Comparison of ENCODE assay signal across 8 cellular contexts in the genomic region with DNA sequence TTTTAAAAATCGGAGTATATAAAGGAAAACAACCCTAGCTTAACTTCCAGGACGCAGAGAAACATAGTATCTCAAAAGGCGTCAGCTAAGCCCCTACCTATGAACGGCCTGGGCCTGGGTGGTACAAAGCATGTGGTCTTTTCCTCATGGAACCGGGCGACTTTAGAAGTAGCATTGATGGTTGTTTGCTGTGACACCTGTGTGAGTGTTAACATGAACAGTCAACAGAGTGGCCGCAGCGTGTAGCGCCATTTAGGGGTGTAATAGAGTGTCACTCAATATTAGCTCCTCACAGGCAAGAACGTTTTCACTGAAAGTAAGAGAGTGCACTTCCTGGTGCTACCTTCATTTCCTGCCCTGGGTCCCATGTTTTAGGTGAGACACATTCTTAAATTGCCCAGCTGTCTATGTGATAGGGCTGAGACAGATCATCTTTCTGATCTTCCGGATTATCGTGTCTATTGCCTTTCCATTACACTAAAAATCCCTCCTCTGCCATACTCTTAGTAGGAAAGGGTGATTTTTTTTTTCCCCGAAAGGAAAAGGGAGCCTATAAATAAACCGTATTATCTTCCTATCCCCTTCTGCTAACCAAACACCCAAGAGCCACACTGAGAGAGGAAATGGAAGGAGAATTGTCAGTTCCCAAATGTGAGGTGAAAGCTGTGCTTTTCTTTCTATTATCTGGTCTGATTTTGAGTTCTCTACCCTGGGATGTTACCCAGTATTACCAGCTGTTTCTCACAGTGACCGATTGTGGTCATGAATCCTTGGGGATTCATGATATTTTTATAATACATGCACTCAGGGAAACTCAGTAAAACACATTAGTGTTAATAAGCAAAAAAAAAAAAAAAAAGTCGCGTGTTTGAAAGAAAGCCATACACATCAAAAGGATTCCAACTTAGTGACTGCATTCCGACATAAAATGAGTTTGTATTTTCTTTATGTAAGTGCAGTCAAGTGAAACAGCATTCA. TPM values are rescaled to one million over a fixed set of nuclear protein-coding genes. Genes with fewer than 3 reads are reported as not detected.
A peak's percentile ranks its signal among the peaks of the same experiment; 100 is the strongest.
DNase-seq lines count a peak whose midpoint lies in the region; ATAC-seq and TF ChIP-seq lines count a peak whose summit lies in the region.

No MANE protein-coding gene starts in this region.

- H3K4me1 Mint-ChIP-seq in activated CD8-positive, alpha-beta T cell treated with anti-CD3 and anti-CD28 coated beads, Interleukin-2, amount 10 ng/mL, durations not matched to agents 7 days and 5 days (ENCODE audit: low read depth), result peaks cover 41% of the 10 kb centered on the region
- peaks cover 39% of the 10 kb centered on the region for H3K4me1 Mint-ChIP-seq in neural crest cell

- H3K27me3 ChIP-seq in transverse colon, result no peaks in the 10 kb centered on the region

- H3K27me3 Mint-ChIP-seq in activated CD8-positive, alpha-beta T cell treated with anti-CD3 and anti-CD28 coated beads, Interleukin-2, amount 10 ng/mL, durations not matched to agents 7 days and 5 days (ENCODE audit: low read depth), result no peaks in the 10 kb centered on the region
- no peaks in the 10 kb centered on the region for H3K27me3 Mint-ChIP-seq in neural crest cell (ENCODE audit: low read depth)

- H3K9me3 ChIP-seq in transverse colon, result no peaks in the 10 kb centered on the region

- in situ Hi-C loops in transverse colon (cut with MboI; ENCODE audit: low pct_ligation_motif_present in 1 of 4, low pct_unique_long_range_greater_than_20kb in 1 of 4, low sequenced_read_pairs in 3 of 4), result no loop called here

- no peaks in the 10 kb centered on the region for H3K9me3 Mint-ChIP-seq in activated CD8-positive, alpha-beta T cell treated with anti-CD3 and anti-CD28 coated beads, Interleukin-2, amount 10 ng/mL, durations not matched to agents 7 days and 5 days (ENCODE audit: insufficient read depth)
- peaks cover 6% of the 10 kb centered on the region for H3K9me3 Mint-ChIP-seq in neural crest cell

- H3K27ac ChIP-seq in transverse colon, result peak overlapping the region; percentile 93 to 98 (median 95)

- DNase-seq in NK-92 treated with Interleukin-12 subunit alpha and Interleukin-12 subunit beta, amount 100 ng/mL, for 24 hours (lab: John Stamatoyannopoulos, UW), result peak; percentile 15
- no peak for DNase-seq in NK-92 (lab: John Stamatoyannopoulos, UW; ENCODE audit: unreplicated experiment)
- peak; percentile 12 for DNase-seq in NCI-H446 treated with DMSO at 0.1 percent for 48 hours (lab: John Stamatoyannopoulos, UW)
- DNase-seq in activated CD8-positive, alpha-beta T cell treated with anti-CD3 and anti-CD28 coated beads, Interleukin-2, amount 10 ng/mL, durations not matched to agents 7 days and 5 days, result peak; percentile 79
- peak; percentile 69 for DNase-seq in epithelial cell of esophagus (ENCODE audit: low read depth)
- DNase-seq in neural crest cell (ENCODE audit: low read depth, low spot score), result no peak
- peak; percentile 20 for DNase-seq in transverse colon

- no peak for TF ChIP-seq EP300 in transverse colon (IDR thresholded peaks at IDR 0.05; ENCODE audit: low read depth)

- peaks cover 29% of the 10 kb centered on the region for H3K36me3 Mint-ChIP-seq in activated CD8-positive, alpha-beta T cell treated with anti-CD3 and anti-CD28 coated beads, Interleukin-2, amount 10 ng/mL, durations not matched to agents 7 days and 5 days (ENCODE audit: low read depth)
- peaks cover 4% of the 10 kb centered on the region for H3K36me3 Mint-ChIP-seq in neural crest cell (ENCODE audit: low read depth)

- H3K4me1 ChIP-seq in transverse colon, result peaks cover 15 to 37% (median 26%) of the 10 kb centered on the region in 4 donors

- peak overlapping the region; percentile 99 for H3K4me3 Mint-ChIP-seq in activated CD8-positive, alpha-beta T cell treated with anti-CD3 and anti-CD28 coated beads, Interleukin-2, amount 10 ng/mL, durations not matched to agents 7 days and 5 days
- H3K4me3 Mint-ChIP-seq in neural crest cell, result peak overlapping the region; percentile 95

- WGBS in transverse colon (ENCODE audit: low coverage in 1 of 2), 2 donors, result 11 to 12% methylated on average over 10 to 18 of the region's 18 CpGs

- CTCF ChIA-PET in activated CD8-positive, alpha-beta T cell treated with anti-CD3 and anti-CD28 coated beads, Interleukin-2, amount 10 ng/mL, durations not matched to agents 7 days and 5 days (lab: Charles Lee), result interaction anchor here (0.7 to 4.5 kb wide), 16 partner anchors 9 to 1106 kb away, joined by 3 to 36 read pairs (median 7); a partner anchor contains a TSS

- intact Hi-C loops in transverse colon (cut with DNase I; ENCODE audit: low total_unique reads), result no loop called here

- peak; percentile 26 for ATAC-seq in HG03097 (IDR thresholded peaks at IDR 0.05; ENCODE audit: low FRiP score, unreplicated experiment)
- ATAC-seq in activated CD8-positive, alpha-beta T cell treated with anti-CD3 and anti-CD28 coated beads, Interleukin-2, amount 10 ng/mL, durations not matched to agents 7 days and 5 days, result peak; percentile 35

- no peak for TF ChIP-seq POLR2A in transverse colon (IDR thresholded peaks at IDR 0.05)

- TF ChIP-seq CTCF in epithelial cell of esophagus (IDR thresholded peaks at IDR 0.05; ENCODE audit: insufficient read depth, low read depth, low read length, missing control alignments) (no peak), neural crest cell (conservative IDR thresholded peaks at IDR 0.05) (no peak), transverse colon (IDR thresholded peaks at IDR 0.05) (no peak)

- no peaks in the 10 kb centered on the region for H3K36me3 ChIP-seq in transverse colon

- H3K4me3 ChIP-seq in epithelial cell of esophagus (ENCODE audit: low read length) (peak overlapping the region; percentile 96), transverse colon (peak overlapping the region; percentile 85 to 99 (median 98))

- POLR2A ChIA-PET in activated CD8-positive, alpha-beta T cell treated with anti-CD3 and anti-CD28 coated beads, Interleukin-2, amount 10 ng/mL, durations not matched to agents 7 days and 5 days (lab: Charles Lee), result interaction anchor here (0.5 to 1.7 kb wide), 8 partner anchors 9 to 1176 kb away, joined by 3 to 5 read pairs (median 3); a partner anchor contains a TSS

- peak overlapping the region; percentile 97 for H3K27ac Mint-ChIP-seq in activated CD8-positive, alpha-beta T cell treated with anti-CD3 and anti-CD28 coated beads, Interleukin-2, amount 10 ng/mL, durations not matched to agents 7 days and 5 days
- H3K27ac Mint-ChIP-seq in neural crest cell (ENCODE audit: unreplicated experiment), result peak overlapping the region; percentile 55

RNA-seq across cellular contexts. Expression of a gene that starts 1.4 kb away (rescaled TPM):
- 10 to 100 TPM; 65.2 to 65.9 TPM for total RNA-seq in activated CD8-positive, alpha-beta T cell treated with anti-CD3 and anti-CD28 coated beads, Interleukin-2, amount 10 ng/mL, durations not matched to agents 7 days and 5 days
- total RNA-seq in neural crest cell, result 71.3 and 71.4 TPM in 2 replicates
- 10 to 100 TPM; 14.7 to 43.7 (median 29.4) TPM for total RNA-seq in transverse colon

Comparison
In these comparisons a context has a peak if more than half of its experiments do, and no peak if none do; other contexts are left out.
1. DNase-seq: peak in NK-92 treated with Interleukin-12 subunit alpha and Interleukin-12 subunit beta, amount 100 ng/mL, for 24 hours (single experiment), NCI-H446 treated with DMSO at 0.1 percent for 48 hours (single experiment), activated CD8-positive, alpha-beta T cell treated with anti-CD3 and anti-CD28 coated beads, Interleukin-2, amount 10 ng/mL, durations not matched to agents 7 days and 5 days (single experiment), epithelial cell of esophagus (single experiment) and transverse colon (single experiment); none in NK-92 (single experiment) and neural crest cell (single experiment).